Comparison of ENCODE assay signal across 8 cellular contexts in genomic region chr1:160544647-160545046, GRCh38. TPM values are rescaled to one million over a fixed set of nuclear protein-coding genes. Genes with fewer than 3 reads are reported as not detected.
DNase-seq lines count a peak whose midpoint lies in the region; ATAC-seq and TF ChIP-seq lines count a peak whose summit lies in the region.

No MANE protein-coding gene starts in this region.

- H3K4me3 ChIP-seq in OCI-LY1 (ENCODE audit: low read depth, low read length, poor library complexity, severe bottlenecking) = no peak overlapping the region
- no peak overlapping the region for H3K4me3 ChIP-seq in dorsolateral prefrontal cortex
- H3K4me3 ChIP-seq in spleen = no peak overlapping the region
- H3K4me3 ChIP-seq in right atrium auricular region = no peak overlapping the region

- peaks cover 46% of the 10 kb centered on the region for H3K4me1 Mint-ChIP-seq in activated naive CD4-positive, alpha-beta T cell treated with anti-CD3 and anti-CD28 coated beads for 36 hours (ENCODE audit: low read depth)

- H3K36me3 ChIP-seq in OCI-LY1 (ENCODE audit: insufficient read depth, low read length) (peaks cover 20% of the 10 kb centered on the region; the same call in 1 of the 2 replicates), spleen (peaks cover 0 to 34% (median 0%) of the 10 kb centered on the region in 6 donors), right atrium auricular region (no peaks in the 10 kb centered on the region)

- no peaks in the 10 kb centered on the region for H3F3A ChIP-seq in OCI-LY1 (ENCODE audit: insufficient read depth, low read length)

- no peaks in the 10 kb centered on the region for H4K20me1 ChIP-seq in OCI-LY1 (ENCODE audit: insufficient read depth, low read length)

- H3K9me3 ChIP-seq in OCI-LY1 (ENCODE audit: low read length) = no peaks in the 10 kb centered on the region
- no peaks in the 10 kb centered on the region for H3K9me3 ChIP-seq in spleen
- H3K9me3 ChIP-seq in right atrium auricular region = no peaks in the 10 kb centered on the region

- H3K4me3 Mint-ChIP-seq in activated naive CD4-positive, alpha-beta T cell treated with anti-CD3 and anti-CD28 coated beads for 36 hours = no peak overlapping the region

- no peaks in the 10 kb centered on the region for H3K9me3 Mint-ChIP-seq in activated naive CD4-positive, alpha-beta T cell treated with anti-CD3 and anti-CD28 coated beads for 36 hours

- H3K27ac ChIP-seq in OCI-LY1 (ENCODE audit: low read depth, low read length, poor library complexity, severe bottlenecking) (peak overlapping the region; percentile 71), dorsolateral prefrontal cortex (no peak overlapping the region), spleen (peak overlapping the region in 6 of 8 donors; percentile 6 to 45 (median 22)), right atrium auricular region (no peak overlapping the region)

- TF ChIP-seq CTCF in OCI-LY1 (IDR thresholded peaks at IDR 0.05; ENCODE audit: low read length) = peak; percentile 82
- TF ChIP-seq CTCF in dorsolateral prefrontal cortex (IDR thresholded peaks at IDR 0.05 in 54 of 56, conservative IDR thresholded peaks at IDR 0.05 in 2 of 56; ENCODE audit: low read depth in 1 of 56, partially characterized antibody in 56 of 56) = peak in 29 of 56 donors; percentile 9 to 50 (median 22)
- TF ChIP-seq CTCF in spleen (IDR thresholded peaks at IDR 0.05 in 8 of 11, conservative IDR thresholded peaks at IDR 0.05 in 3 of 11) = peak in 9 of 11 experiments; percentile 11 to 69 (median 51)
- peak in 1 of 2 donors; percentile 20 for TF ChIP-seq CTCF in right atrium auricular region (IDR thresholded peaks at IDR 0.05)

- H3K36me3 Mint-ChIP-seq in activated naive CD4-positive, alpha-beta T cell treated with anti-CD3 and anti-CD28 coated beads for 36 hours (ENCODE audit: low read depth) = peaks cover 4% of the 10 kb centered on the region

- no peak overlapping the region; the same call in 1 of the 2 replicates for H3K9ac ChIP-seq in OCI-LY1 (ENCODE audit: low read length)

- H3K27me3 Mint-ChIP-seq in activated naive CD4-positive, alpha-beta T cell treated with anti-CD3 and anti-CD28 coated beads for 36 hours (ENCODE audit: low read depth) = no peaks in the 10 kb centered on the region

- no peak for ATAC-seq in GM19351 (IDR thresholded peaks at IDR 0.05; ENCODE audit: unreplicated experiment)

- H3K4me1 ChIP-seq in OCI-LY1 (ENCODE audit: insufficient read depth, low read length, severe bottlenecking) (peaks cover 81% of the 10 kb centered on the region), spleen (peaks cover 24 to 98% (median 69%) of the 10 kb centered on the region in 6 donors), right atrium auricular region (no peaks in the 10 kb centered on the region)

- no peak for TF ChIP-seq POLR2A in spleen (IDR thresholded peaks at IDR 0.05)

- no peak overlapping the region for H2AFZ ChIP-seq in OCI-LY1 (ENCODE audit: low read length)

- CTCF ChIA-PET in activated naive CD4-positive, alpha-beta T cell treated with anti-CD3 and anti-CD28 coated beads for 36 hours (lab: Charles Lee) = interaction anchor here (0.7 to 10.6 kb wide), 18 partner anchors 10 to 192 kb away, joined by 3 to 87 read pairs (median 5); partner anchors contain the start of genes CD84 and SLAMF6

- H3K79me2 ChIP-seq in OCI-LY1 (ENCODE audit: insufficient read depth, low read length) = no peaks in the 10 kb centered on the region

- intact Hi-C loops in activated naive CD4-positive, alpha-beta T cell treated with anti-CD3 and anti-CD28 coated beads for 36 hours (cut with micrococcal nuclease) = loop anchor here (1.0 kb wide), 2 partner anchors 34 to 63 kb away; no protein-coding TSS in a partner anchor
- intact Hi-C loops in dorsolateral prefrontal cortex (cut with DNase I) (no loop called here), spleen (cut with DNase I; ENCODE audit: low total_unique reads) (no loop called here)

- no peaks in the 10 kb centered on the region for H3K9me2 ChIP-seq in OCI-LY1 (ENCODE audit: low read depth, low read length)

- H3K27me3 ChIP-seq in OCI-LY1 (ENCODE audit: insufficient read depth, low read length) (no peaks in the 10 kb centered on the region), dorsolateral prefrontal cortex (peaks cover 0 to 8% (median 0%) of the 10 kb centered on the region in 45 donors), spleen (replicated peaks in 1 of 7) (no peaks in the 10 kb centered on the region), right atrium auricular region (no peaks in the 10 kb centered on the region)

- H3K27ac Mint-ChIP-seq in activated naive CD4-positive, alpha-beta T cell treated with anti-CD3 and anti-CD28 coated beads for 36 hours = peak overlapping the region; percentile 80

- WGBS in spleen, 5 donors = 93 to 97% (median 94%) methylated on average over 1 of the region's 1 CpG

- DNase-seq in activated naive CD4-positive, alpha-beta T cell treated with anti-CD3 and anti-CD28 coated beads for 36 hours = peak; percentile 42
- no peak for DNase-seq in activated naive CD4-positive, alpha-beta T cell treated with Interleukin-2 at 50 U/mL for 16 hours
- DNase-seq in dorsolateral prefrontal cortex = no peak
- no peak for DNase-seq in spleen
- no peak for DNase-seq in NCI-H2227 treated with DMSO at 0.1 percent for 48 hours (lab: John Stamatoyannopoulos, UW)
- no peak for DNase-seq in right atrium auricular region (ENCODE audit: low spot score)

- no peak overlapping the region; the same call in 1 of the 2 replicates for H3K4me2 ChIP-seq in OCI-LY1 (ENCODE audit: low read length)

RNA-seq across cellular contexts. Expression of gene SLAMF6, which starts 21.6 kb away (rescaled TPM):
- 10 to 100 TPM; 55.0 to 55.5 TPM for total RNA-seq in activated naive CD4-positive, alpha-beta T cell treated with anti-CD3 and anti-CD28 coated beads for 36 hours
- total RNA-seq in dorsolateral prefrontal cortex = under 1 TPM in 25 of 120 experiments, not detected in 95; 0.12 to 0.83 (median 0.24) TPM
- total RNA-seq in spleen = 10 to 100 TPM; 21.5 to 52.4 (median 36.1) TPM
- polyA plus RNA-seq in spleen = 10 to 100 TPM; 35.2 to 38.5 (median 37.0) TPM
- 1 to 10 TPM in 1 of 2 donors, under 1 TPM in 1; 0.19 to 1.3 TPM for total RNA-seq in right atrium auricular region

RNA-seq across cellular contexts. Expression of gene CD84, which starts 34.6 kb away (rescaled TPM):
- 1 to 10 TPM; 8.6 to 9.2 TPM for total RNA-seq in activated naive CD4-positive, alpha-beta T cell treated with anti-CD3 and anti-CD28 coated beads for 36 hours
- 10 to 100 TPM in 4 of 120 experiments, 1 to 10 TPM in 113, under 1 TPM in 3; 0.63 to 12.0 (median 5.2) TPM for total RNA-seq in dorsolateral prefrontal cortex
- total RNA-seq in spleen = 10 to 100 TPM; 50.3 to 76.1 (median 62.5) TPM
- polyA plus RNA-seq in spleen = 10 to 100 TPM in 1 of 3 donors, 1 to 10 TPM in 2; 4.7 to 10.9 (median 5.4) TPM
- total RNA-seq in right atrium auricular region = 1 to 10 TPM; 2.5 to 3.1 TPM

Comparison
In these comparisons a context has a peak if more than half of its experiments do, and no peak if none do; other contexts are left out.
1. H3K27ac ChIP-seq: peak in OCI-LY1 (single experiment) and spleen (6 of 8); none in dorsolateral prefrontal cortex (0 of 59) and right atrium auricular region (0 of 2).
2. RNA of gene SLAMF6, which starts 21.6 kb away (total RNA-seq): 55.0 to 55.5 TPM in activated naive CD4-positive, alpha-beta T cell treated with anti-CD3 and anti-CD28 coated beads for 36 hours and 21.5 to 52.4 TPM in spleen; 0.19 to 1.3 TPM in right atrium auricular region and 0.12 to 0.83 TPM in dorsolateral prefrontal cortex; every median in the first group is over 4 times any median in the second.